In genomic region chr1:176541663-176542062, GRCh38 we compare ENCODE assay signal across 22 cellular contexts.
DNase-seq lines count a peak whose midpoint lies in the region; ATAC-seq and TF ChIP-seq lines count a peak whose summit lies in the region.
"Had no signal": no experiment of that assay in that cellular context is flagged by ENCODE, and none has a peak within 500 bp of the region (broad histone marks: within the 10 kb centered on the region; RNA-seq: fewer than 3 reads in every experiment).

No MANE protein-coding gene starts in this region.

- no peak for TF ChIP-seq EP300 in suprapubic skin (IDR thresholded peaks at IDR 0.05)

- H3K4me1 ChIP-seq in foreskin keratinocyte (no peaks in the 10 kb centered on the region), suprapubic skin (no peaks in the 10 kb centered on the region)
- H3K4me1 ChIP-seq: adrenal gland, psoas muscle, SJSA1 had no signal

- ATAC-seq in foreskin keratinocyte (peak; percentile 37), GM21576 (IDR thresholded peaks at IDR 0.05; ENCODE audit: unreplicated experiment) (no peak), GM21786 (IDR thresholded peaks at IDR 0.05; ENCODE audit: unreplicated experiment) (no peak)
- ATAC-seq: HCT116, left cardiac atrium, psoas muscle had no signal

- peak; percentile 4 for DNase-seq in AG10803 (ENCODE audit: low read depth)
- DNase-seq in HL-60 (ENCODE audit: low read depth in 1 of 2, low spot score in 1 of 2): peak; percentile 10 to 16
- peak; percentile 87 for DNase-seq in OCI-M1 (lab: John Stamatoyannopoulos, UW)
- DNase-seq in foreskin keratinocyte: peak; percentile 13 to 42
- DNase-seq in mucosa of gallbladder (ENCODE audit: low spot score): no peak
- DNase-seq in suprapubic skin (ENCODE audit: low spot score in 2 of 2): no peak
- DNase-seq: activated CD8-positive, alpha-beta memory T cell treated with anti-CD3 and anti-CD28 coated beads for 24 hours; activated T-cell treated with anti-CD3 and anti-CD28 coated beads, Interleukin-2, amount 50 U/mL, for 1 hour; adrenal gland; left cardiac atrium; NCI-H1417; NCI-H2081; NCI-H345; NCI-H748 treated with DMSO at 0.1 percent for 48 hours; psoas muscle; small intestine; stimulated activated CD4-positive, alpha-beta T cell treated with anti-CD3 and anti-CD28 coated beads, Interleukin-1b, Interleukin-23, amount 100 ng/mL, for 48 hours had no signal

- H3K27me3 ChIP-seq in HL-60 (ENCODE audit: insufficient read depth, poor library complexity, severe bottlenecking) (no peaks in the 10 kb centered on the region), foreskin keratinocyte (no peaks in the 10 kb centered on the region), suprapubic skin (no peaks in the 10 kb centered on the region)
- H3K27me3 ChIP-seq: adrenal gland, SJSA1 had no signal

- no peaks in the 10 kb centered on the region for H3K36me3 ChIP-seq in suprapubic skin
- H3K36me3 ChIP-seq: adrenal gland, SJSA1 had no signal

- H3K27ac ChIP-seq in HL-60 (replicated peaks) (no peak overlapping the region), foreskin keratinocyte (no peak overlapping the region), suprapubic skin (no peak overlapping the region)
- H3K27ac ChIP-seq: adrenal gland, coronary artery, psoas muscle, SJSA1 had no signal

- H3K9me3 ChIP-seq in suprapubic skin: no peaks in the 10 kb centered on the region
- H3K9me3 ChIP-seq: adrenal gland, psoas muscle, SJSA1 had no signal

- TF ChIP-seq POLR2A in suprapubic skin (IDR thresholded peaks at IDR 0.05): no peak

- H3K4me3 ChIP-seq in AG10803 (ENCODE audit: low read length): no peak overlapping the region
- H3K4me3 ChIP-seq in HL-60 (replicated peaks; ENCODE audit: insufficient read depth, low read length): no peak overlapping the region
- no peak overlapping the region for H3K4me3 ChIP-seq in suprapubic skin
- H3K4me3 ChIP-seq: adrenal gland, coronary artery, psoas muscle, SJSA1 had no signal

- TF ChIP-seq CTCF in AG10803 (conservative IDR thresholded peaks at IDR 0.05; ENCODE audit: low read length): no peak
- no peak for TF ChIP-seq CTCF in HL-60 (IDR thresholded peaks at IDR 0.05; ENCODE audit: insufficient read depth, low read length)
- TF ChIP-seq CTCF in foreskin keratinocyte (conservative IDR thresholded peaks at IDR 0.05): no peak
- TF ChIP-seq CTCF in suprapubic skin (IDR thresholded peaks at IDR 0.05): no peak

- 51% methylated on average over 3 of the region's 3 CpGs for WGBS in suprapubic skin

Comparison
In these comparisons a context has a peak if more than half of its experiments do, and no peak if none do; other contexts are left out.
1. DNase-seq: peak in AG10803 (single experiment), HL-60 (2 of 2), OCI-M1 (single experiment) and foreskin keratinocyte (2 of 2); none in mucosa of gallbladder (single experiment) and suprapubic skin (0 of 2).